1 cellular context compared by ENCODE assay signal in the genomic region with DNA sequence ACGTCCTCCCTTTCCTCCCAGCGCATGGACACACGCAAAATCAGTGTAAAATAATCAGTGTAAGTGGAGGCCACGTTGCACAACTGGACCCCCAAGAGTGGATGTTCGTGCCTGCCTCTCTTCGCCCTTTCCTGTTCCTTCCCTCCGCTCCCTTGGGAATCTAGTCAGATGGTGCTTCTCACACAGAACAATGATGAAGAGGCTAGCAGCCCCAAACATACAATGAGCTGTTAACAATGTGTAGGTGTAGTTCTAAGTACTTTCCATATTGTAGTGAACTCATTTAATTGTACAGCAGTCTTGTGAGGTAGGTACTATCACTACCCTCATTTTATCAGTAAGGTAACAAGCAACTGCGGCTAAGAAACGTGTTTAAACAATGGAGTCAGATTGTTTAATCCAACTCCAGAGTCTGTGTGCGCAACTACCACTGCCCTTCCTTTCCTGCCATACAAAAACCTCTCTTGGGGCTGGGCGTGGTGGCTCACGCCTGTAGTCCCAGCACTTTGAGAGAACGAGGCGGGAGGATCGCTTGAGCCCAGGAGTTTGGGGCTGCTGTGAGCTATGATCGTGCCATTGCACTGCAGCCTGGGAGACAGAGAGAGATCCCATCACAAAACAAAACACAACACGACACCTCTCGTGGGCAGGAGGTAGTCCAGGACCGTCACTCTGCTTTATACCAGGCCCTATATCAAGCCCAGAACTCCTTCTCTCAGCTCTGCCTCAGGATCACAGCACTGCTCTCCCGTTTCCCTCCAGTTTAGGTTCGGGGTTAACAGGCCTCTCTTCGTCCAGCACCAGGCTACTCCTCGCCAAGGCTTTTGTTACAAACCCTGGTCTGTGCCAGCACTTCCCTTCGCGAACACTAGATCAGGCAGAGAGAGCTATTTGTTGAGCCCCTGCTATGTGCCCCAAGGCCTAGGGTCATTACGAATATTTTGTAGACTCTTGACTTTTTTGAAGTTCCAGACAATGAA.
A peak's percentile ranks its signal among the peaks of the same experiment; 100 is the strongest.
TF ChIP-seq lines count a peak whose summit lies in the region.

No MANE protein-coding gene starts in this region.

TF ChIP-seq in K562, 482 proteins besides CTCF, POLR2A, EP300 and RAD21 (continued from another document and continues in another):
- TF ChIP-seq NFXL1 (CRISPR knock-in tag; IDR thresholded peaks at IDR 0.05) (no peak), ZNF584 (CRISPR knock-in tag; IDR thresholded peaks at IDR 0.05; ENCODE audit: low read depth) (no peak), HDAC1 (IDR thresholded peaks at IDR 0.05) (0 out of 4 replicates have a peak, but pooled peaks of 1 of the 2 experiments have one; percentile 9), SUPT5H (IDR thresholded peaks at IDR 0.05) (no peak), MCM2 (IDR thresholded peaks at IDR 0.05; ENCODE audit: low read depth) (no peak), ATF7 (IDR thresholded peaks at IDR 0.05) (no peak), MYNN (IDR thresholded peaks at IDR 0.05) (no peak), MYNN (CRISPR knock-in tag; IDR thresholded peaks at IDR 0.05) (no peak), ASH1L (IDR thresholded peaks at IDR 0.05; ENCODE audit: borderline replicate concordance, low read depth, partially characterized antibody) (no peak), SMAD4 (CRISPR knock-in tag; conservative IDR thresholded peaks at IDR 0.05) (no peak), ELF1 (tag; IDR thresholded peaks at IDR 0.05) (no peak), POLR2AphosphoS2 (IDR thresholded peaks at IDR 0.05; ENCODE audit: low read length) (no peak), L3MBTL2 (IDR thresholded peaks at IDR 0.05) (0 out of 2 replicates have a peak, but pooled peaks have one; percentile 0), ZNF324 (CRISPR knock-in tag; IDR thresholded peaks at IDR 0.05) (no peak), MLLT1 (IDR thresholded peaks at IDR 0.05) (no peak), ZBTB1 (CRISPR knock-in tag; IDR thresholded peaks at IDR 0.05; ENCODE audit: borderline replicate concordance, low read depth) (no peak), GTF2E2 (tag; IDR thresholded peaks at IDR 0.05) (0 out of 2 replicates have a peak, but pooled peaks have one; percentile 11), MYC (IDR thresholded peaks at IDR 0.05; ENCODE audit: low read depth, low read length) (peak; percentile 17; the same call in 1 of the 2 replicates), MYC (CRISPR knock-in tag; IDR thresholded peaks at IDR 0.05; ENCODE audit: borderline replicate concordance, low read depth) (no peak), NONO (IDR thresholded peaks at IDR 0.05; ENCODE audit: low read depth in 2 of 2, low read length in 1 of 2) (no peak), ZNF699 (CRISPR knock-in tag; IDR thresholded peaks at IDR 0.05; ENCODE audit: insufficient replicate concordance) (no peak), MAFF (IDR thresholded peaks at IDR 0.05; ENCODE audit: low read length) (no peak), SRSF1 (IDR thresholded peaks at IDR 0.05; ENCODE audit: low read depth, low read length) (no peak), POU5F1 (IDR thresholded peaks at IDR 0.05; ENCODE audit: borderline replicate concordance, low read depth, low read length, partially characterized antibody) (no peak), ZZZ3 (IDR thresholded peaks at IDR 0.05) (no peak), DPF2 (IDR thresholded peaks at IDR 0.05) (0 out of 2 replicates have a peak, but pooled peaks have one; percentile 14), HDGF (IDR thresholded peaks at IDR 0.05) (0 out of 2 replicates have a peak, but pooled peaks have one; percentile 16), ZNF354B (CRISPR knock-in tag; IDR thresholded peaks at IDR 0.05) (no peak), GABPB2 (CRISPR knock-in tag; conservative IDR thresholded peaks at IDR 0.05) (no peak), KDM1A (IDR thresholded peaks at IDR 0.05) (peak; percentile 6 to 85), BRF2 (IDR thresholded peaks at IDR 0.05; ENCODE audit: borderline replicate concordance, insufficient read depth, insufficient read length) (no peak), CREB1 (IDR thresholded peaks at IDR 0.05) (no peak), CREB1 (CRISPR knock-in tag; IDR thresholded peaks at IDR 0.05) (no peak), FOXA1 (IDR thresholded peaks at IDR 0.05; ENCODE audit: borderline replicate concordance) (no peak), DNMT1 (IDR thresholded peaks at IDR 0.05) (no peak), HMG20B (CRISPR knock-in tag; IDR thresholded peaks at IDR 0.05) (0 out of 2 replicates have a peak, but pooled peaks have one; percentile 43), HDAC2 (IDR thresholded peaks at IDR 0.05) (0 out of 2 replicates have a peak, but pooled peaks have one; percentile 43), RBM15 (IDR thresholded peaks at IDR 0.05; ENCODE audit: insufficient read depth, low read length) (no peak), RCOR1 (IDR thresholded peaks at IDR 0.05; ENCODE audit: borderline replicate concordance in 1 of 2, low read depth in 2 of 2, low read length in 2 of 2) (peak in 1 of 2 experiments; percentile 28; a peak in 1 of 4 replicates), EWSR1 (IDR thresholded peaks at IDR 0.05; ENCODE audit: borderline replicate concordance, low read depth, partially characterized antibody) (no peak), RBM14 (IDR thresholded peaks at IDR 0.05; ENCODE audit: borderline replicate concordance, insufficient read depth, low read depth, low read length) (no peak), HES1 (IDR thresholded peaks at IDR 0.05; ENCODE audit: low read depth) (no peak), ZNF24 (IDR thresholded peaks at IDR 0.05) (no peak), ZNF316 (IDR thresholded peaks at IDR 0.05) (no peak), CHAMP1 (IDR thresholded peaks at IDR 0.05) (no peak), CBFB (CRISPR knock-in tag; IDR thresholded peaks at IDR 0.05) (no peak), ESRRA (IDR thresholded peaks at IDR 0.05; ENCODE audit: borderline replicate concordance, low read depth) (no peak), ATF6 (CRISPR knock-in tag; IDR thresholded peaks at IDR 0.05) (peak; percentile 76; the same call in 1 of the 2 replicates), ZNF77 (CRISPR knock-in tag; IDR thresholded peaks at IDR 0.05) (no peak), CEBPB (tag; IDR thresholded peaks at IDR 0.05) (peak; percentile 93), TCF15 (CRISPR knock-in tag; IDR thresholded peaks at IDR 0.05) (no peak), ZNF174 (CRISPR knock-in tag; IDR thresholded peaks at IDR 0.05) (no peak)
- TF ChIP-seq, protein P1, sequence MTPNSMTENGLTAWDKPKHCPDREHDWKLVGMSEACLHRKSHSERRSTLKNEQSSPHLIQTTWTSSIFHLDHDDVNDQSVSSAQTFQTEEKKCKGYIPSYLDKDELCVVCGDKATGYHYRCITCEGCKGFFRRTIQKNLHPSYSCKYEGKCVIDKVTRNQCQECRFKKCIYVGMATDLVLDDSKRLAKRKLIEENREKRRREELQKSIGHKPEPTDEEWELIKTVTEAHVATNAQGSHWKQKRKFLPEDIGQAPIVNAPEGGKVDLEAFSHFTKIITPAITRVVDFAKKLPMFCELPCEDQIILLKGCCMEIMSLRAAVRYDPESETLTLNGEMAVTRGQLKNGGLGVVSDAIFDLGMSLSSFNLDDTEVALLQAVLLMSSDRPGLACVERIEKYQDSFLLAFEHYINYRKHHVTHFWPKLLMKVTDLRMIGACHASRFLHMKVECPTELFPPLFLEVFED (CRISPR knock-in tag; conservative IDR thresholded peaks at IDR 0.05), result no peak
- TF ChIP-seq, protein P2, sequence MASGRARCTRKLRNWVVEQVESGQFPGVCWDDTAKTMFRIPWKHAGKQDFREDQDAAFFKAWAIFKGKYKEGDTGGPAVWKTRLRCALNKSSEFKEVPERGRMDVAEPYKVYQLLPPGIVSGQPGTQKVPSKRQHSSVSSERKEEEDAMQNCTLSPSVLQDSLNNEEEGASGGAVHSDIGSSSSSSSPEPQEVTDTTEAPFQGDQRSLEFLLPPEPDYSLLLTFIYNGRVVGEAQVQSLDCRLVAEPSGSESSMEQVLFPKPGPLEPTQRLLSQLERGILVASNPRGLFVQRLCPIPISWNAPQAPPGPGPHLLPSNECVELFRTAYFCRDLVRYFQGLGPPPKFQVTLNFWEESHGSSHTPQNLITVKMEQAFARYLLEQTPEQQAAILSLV (tag; IDR thresholded peaks at IDR 0.05), result no peak
- TF ChIP-seq, protein P3, sequence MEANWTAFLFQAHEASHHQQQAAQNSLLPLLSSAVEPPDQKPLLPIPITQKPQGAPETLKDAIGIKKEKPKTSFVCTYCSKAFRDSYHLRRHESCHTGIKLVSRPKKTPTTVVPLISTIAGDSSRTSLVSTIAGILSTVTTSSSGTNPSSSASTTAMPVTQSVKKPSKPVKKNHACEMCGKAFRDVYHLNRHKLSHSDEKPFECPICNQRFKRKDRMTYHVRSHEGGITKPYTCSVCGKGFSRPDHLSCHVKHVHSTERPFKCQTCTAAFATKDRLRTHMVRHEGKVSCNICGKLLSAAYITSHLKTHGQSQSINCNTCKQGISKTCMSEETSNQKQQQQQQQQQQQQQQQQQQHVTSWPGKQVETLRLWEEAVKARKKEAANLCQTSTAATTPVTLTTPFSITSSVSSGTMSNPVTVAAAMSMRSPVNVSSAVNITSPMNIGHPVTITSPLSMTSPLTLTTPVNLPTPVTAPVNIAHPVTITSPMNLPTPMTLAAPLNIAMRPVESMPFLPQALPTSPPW (CRISPR knock-in tag; IDR thresholded peaks at IDR 0.05), result no peak
- TF ChIP-seq, protein P4, sequence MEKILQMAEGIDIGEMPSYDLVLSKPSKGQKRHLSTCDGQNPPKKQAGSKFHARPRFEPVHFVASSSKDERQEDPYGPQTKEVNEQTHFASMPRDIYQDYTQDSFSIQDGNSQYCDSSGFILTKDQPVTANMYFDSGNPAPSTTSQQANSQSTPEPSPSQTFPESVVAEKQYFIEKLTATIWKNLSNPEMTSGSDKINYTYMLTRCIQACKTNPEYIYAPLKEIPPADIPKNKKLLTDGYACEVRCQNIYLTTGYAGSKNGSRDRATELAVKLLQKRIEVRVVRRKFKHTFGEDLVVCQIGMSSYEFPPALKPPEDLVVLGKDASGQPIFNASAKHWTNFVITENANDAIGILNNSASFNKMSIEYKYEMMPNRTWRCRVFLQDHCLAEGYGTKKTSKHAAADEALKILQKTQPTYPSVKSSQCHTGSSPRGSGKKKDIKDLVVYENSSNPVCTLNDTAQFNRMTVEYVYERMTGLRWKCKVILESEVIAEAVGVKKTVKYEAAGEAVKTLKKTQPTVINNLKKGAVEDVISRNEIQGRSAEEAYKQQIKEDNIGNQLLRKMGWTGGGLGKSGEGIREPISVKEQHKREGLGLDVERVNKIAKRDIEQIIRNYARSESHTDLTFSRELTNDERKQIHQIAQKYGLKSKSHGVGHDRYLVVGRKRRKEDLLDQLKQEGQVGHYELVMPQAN (IDR thresholded peaks at IDR 0.05; ENCODE audit: borderline replicate concordance), result peak; percentile 5; the same call in 1 of the 2 replicates
